In genomic region chr3:171201825-171202224, GRCh38 we compare ENCODE assay signal across 28 cellular contexts.
"Had no signal": no experiment of that assay in that cellular context is flagged by ENCODE, and none has a peak within 500 bp of the region (broad histone marks: within the 10 kb centered on the region; RNA-seq: fewer than 3 reads in every experiment).

No MANE protein-coding gene starts in this region.

- DNase-seq: activated CD4-positive, alpha-beta memory T cell treated with anti-CD3 and anti-CD28 coated beads for 36 hours; activated CD4-positive, alpha-beta T cell treated with anti-CD3 and anti-CD28 coated beads for 36 hours; activated CD4-positive, alpha-beta T cell treated with anti-CD3 and anti-CD28 coated beads, Interleukin-2, amount 10 ng/mL, durations not matched to agents 24 days and 14 days; activated CD4-positive, CD25-positive, alpha-beta regulatory T cell; activated CD4-positive, CD25-positive, alpha-beta regulatory T cell treated with anti-CD3 and anti-CD28 coated beads, Interleukin-2, amount 50 U/mL, for 72 hours; activated CD8-positive, alpha-beta memory T cell treated with anti-CD3 and anti-CD28 coated beads, Interleukin-2, amount 10 ng/mL, durations not matched to agents 7 days and 5 days; activated CD8-positive, alpha-beta memory T cell treated with anti-CD3 and anti-CD28 coated beads, Interleukin-2, amount 50 U/mL, for 4 hours; activated CD8-positive, alpha-beta T cell treated with anti-CD3 and anti-CD28 coated beads, Interleukin-2, amount 10 ng/mL, durations not matched to agents 7 days and 5 days; activated effector memory CD4-positive, alpha-beta T cell treated with anti-CD3 and anti-CD28 coated beads, Interleukin-2, amount 50 U/mL, for 16 hours; activated naive CD4-positive, alpha-beta T cell treated with anti-CD3 and anti-CD28 coated beads for 36 hours; activated naive CD8-positive, alpha-beta T cell treated with anti-CD3 and anti-CD28 coated beads for 36 hours; activated naive CD8-positive, alpha-beta T cell treated with anti-CD3 and anti-CD28 coated beads, Interleukin-2, amount 50 U/mL, for 24 hours; activated T-cell treated with anti-CD3 and anti-CD28 coated beads, Interleukin-2, amount 50 U/mL, for 1 hour; activated T-cell treated with anti-CD3 and anti-CD28 coated beads, Interleukin-2, amount 50 U/mL, for 48 hours; adrenal gland; amygdala; aorta; body of pancreas; central memory CD4-positive, alpha-beta T cell; cerebellar nuclear complex; colonic mucosa; effector CD8-positive, alpha-beta T cell; esophagus squamous epithelium; foreskin melanocyte; T-helper 1 cell; T-helper 17 cell; T1000 had no signal

- ATAC-seq: activated CD4-positive, alpha-beta T cell treated with anti-CD3 and anti-CD28 coated beads for 36 hours; activated CD8-positive, alpha-beta memory T cell treated with anti-CD3 and anti-CD28 coated beads, Interleukin-2, amount 10 ng/mL, durations not matched to agents 7 days and 5 days; activated CD8-positive, alpha-beta T cell treated with anti-CD3 and anti-CD28 coated beads, Interleukin-2, amount 10 ng/mL, durations not matched to agents 7 days and 5 days; activated naive CD8-positive, alpha-beta T cell treated with anti-CD3 and anti-CD28 coated beads, Interleukin-2, amount 50 U/mL, for 24 hours; body of pancreas; T-helper 17 cell had no signal

- H3K36me3 ChIP-seq: adrenal gland, colonic mucosa, esophagus squamous epithelium had no signal

- H3K4me1 ChIP-seq: adrenal gland, body of pancreas, colonic mucosa, esophagus squamous epithelium had no signal

- H3K27ac ChIP-seq: adrenal gland, body of pancreas, colonic mucosa, epithelial cell of prostate, esophagus squamous epithelium had no signal

- H3K4me3 ChIP-seq: adrenal gland, body of pancreas, colonic mucosa, esophagus squamous epithelium had no signal

- H3K9me3 ChIP-seq: adrenal gland, body of pancreas, colonic mucosa, esophagus squamous epithelium had no signal

- H3K27me3 ChIP-seq: adrenal gland, body of pancreas, colonic mucosa, esophagus squamous epithelium had no signal
